8 cellular contexts compared by ENCODE assay signal in the genomic region with DNA sequence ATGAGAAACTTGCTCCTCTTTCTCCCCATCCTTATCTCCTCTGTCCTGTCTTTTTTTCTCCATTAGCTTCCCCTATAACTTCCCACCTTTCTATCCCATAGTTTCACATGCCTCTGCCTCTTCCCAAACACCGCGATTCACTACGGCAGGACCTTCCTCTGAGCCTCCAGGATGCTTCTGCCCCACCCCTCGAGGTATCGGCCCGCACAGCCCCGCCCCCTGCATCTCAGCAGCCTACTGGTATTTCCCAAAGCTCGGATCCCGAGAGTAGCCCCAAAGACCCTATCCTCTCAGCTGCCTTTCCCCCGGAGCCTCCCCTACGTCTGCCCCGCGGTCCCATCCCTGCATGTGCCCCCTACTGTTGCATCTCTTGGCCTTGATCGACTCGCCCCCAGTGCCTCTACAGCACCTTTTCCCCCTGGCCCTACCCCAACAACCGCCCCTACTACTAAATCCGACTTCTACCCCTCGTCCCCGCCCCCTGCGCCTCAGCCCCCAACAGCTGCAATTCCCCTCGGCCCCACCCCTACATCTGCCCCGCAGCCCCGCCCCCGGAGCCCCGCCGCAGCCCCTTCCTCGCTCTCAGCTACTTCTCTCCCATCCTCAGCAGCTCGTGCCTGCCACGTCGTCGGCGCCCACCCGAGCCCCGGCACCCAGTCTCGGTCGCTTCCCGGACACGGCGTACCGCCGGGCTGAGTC. TPM values are rescaled to one million over a fixed set of nuclear protein-coding genes. Genes with fewer than 3 reads are reported as not detected.
DNase-seq lines count a peak whose midpoint lies in the region; ATAC-seq and TF ChIP-seq lines count a peak whose summit lies in the region.

No MANE protein-coding gene starts in this region.

- peak; percentile 62 for DNase-seq in GM10266 (ENCODE audit: extremely low spot score)
- DNase-seq in SHP77 (lab: John Stamatoyannopoulos, UW), result peak; percentile 63 to 89
- peak; percentile 63 for DNase-seq in activated naive CD8-positive, alpha-beta T cell treated with anti-CD3 and anti-CD28 coated beads, Interleukin-2, amount 10 ng/mL, durations not matched to agents 7 days and 5 days
- peak; percentile 62 for DNase-seq in right atrium auricular region (ENCODE audit: low spot score)
- no peak for DNase-seq in retinal pigment epithelial cell (ENCODE audit: low read depth)
- no peak for DNase-seq in amniotic stem cell (lab: John Stamatoyannopoulos, UW)

- H3K4me3 ChIP-seq in right atrium auricular region, result peak overlapping the region; percentile 81 to 94
- peak overlapping the region; percentile 74 for H3K4me3 ChIP-seq in retinal pigment epithelial cell (ENCODE audit: low read length)

- peak overlapping the region; percentile 81 for H3K27ac Mint-ChIP-seq in activated naive CD8-positive, alpha-beta T cell treated with anti-CD3 and anti-CD28 coated beads, Interleukin-2, amount 10 ng/mL, durations not matched to agents 7 days and 5 days

- peaks cover 9% of the 10 kb centered on the region for H3K36me3 Mint-ChIP-seq in activated naive CD8-positive, alpha-beta T cell treated with anti-CD3 and anti-CD28 coated beads, Interleukin-2, amount 10 ng/mL, durations not matched to agents 7 days and 5 days

- TF ChIP-seq CTCF in GM10266 (IDR thresholded peaks at IDR 0.05; ENCODE audit: control insufficient read depth, insufficient read depth, low read depth, missing control alignments) (no peak), right atrium auricular region (IDR thresholded peaks at IDR 0.05) (no peak), retinal pigment epithelial cell (conservative IDR thresholded peaks at IDR 0.05; ENCODE audit: low read depth, low read length) (peak; percentile 18)

- peak overlapping the region; percentile 97 for H3K4me3 Mint-ChIP-seq in activated naive CD8-positive, alpha-beta T cell treated with anti-CD3 and anti-CD28 coated beads, Interleukin-2, amount 10 ng/mL, durations not matched to agents 7 days and 5 days

- H3K9me3 Mint-ChIP-seq in activated naive CD8-positive, alpha-beta T cell treated with anti-CD3 and anti-CD28 coated beads, Interleukin-2, amount 10 ng/mL, durations not matched to agents 7 days and 5 days, result no peaks in the 10 kb centered on the region

- no peaks in the 10 kb centered on the region for H3K27me3 ChIP-seq in right atrium auricular region

- peaks cover 33% of the 10 kb centered on the region for H3K36me3 ChIP-seq in right atrium auricular region

- peak; percentile 9 for ATAC-seq in HG03135 (IDR thresholded peaks at IDR 0.05; ENCODE audit: unreplicated experiment)
- peak; percentile 28 for ATAC-seq in activated naive CD8-positive, alpha-beta T cell treated with anti-CD3 and anti-CD28 coated beads, Interleukin-2, amount 10 ng/mL, durations not matched to agents 7 days and 5 days (ENCODE audit: low read depth)
- ATAC-seq in GM21576 (IDR thresholded peaks at IDR 0.05; ENCODE audit: unreplicated experiment), result no peak

- H3K4me1 Mint-ChIP-seq in activated naive CD8-positive, alpha-beta T cell treated with anti-CD3 and anti-CD28 coated beads, Interleukin-2, amount 10 ng/mL, durations not matched to agents 7 days and 5 days, result peaks cover 9% of the 10 kb centered on the region

- POLR2A ChIA-PET in activated naive CD8-positive, alpha-beta T cell treated with anti-CD3 and anti-CD28 coated beads, Interleukin-2, amount 10 ng/mL, durations not matched to agents 7 days and 5 days (lab: Charles Lee), result interaction anchor here (0.6 to 4.0 kb wide), 22 partner anchors 8 to 193 kb away, joined by 3 to 41 read pairs (median 6); a partner anchor contains a TSS

- H3K27ac ChIP-seq in right atrium auricular region, result peak overlapping the region; percentile 91 to 95

- peaks cover 0 to 19% of the 10 kb centered on the region in 2 donors for H3K4me1 ChIP-seq in right atrium auricular region

- peaks cover 3% of the 10 kb centered on the region for H3K27me3 Mint-ChIP-seq in activated naive CD8-positive, alpha-beta T cell treated with anti-CD3 and anti-CD28 coated beads, Interleukin-2, amount 10 ng/mL, durations not matched to agents 7 days and 5 days

- H3K9me3 ChIP-seq in right atrium auricular region, result no peaks in the 10 kb centered on the region

RNA-seq across cellular contexts. Expression of a gene that starts 0.5 kb away (rescaled TPM):
- 10 to 100 TPM; 31.8 to 33.3 TPM for total RNA-seq in activated naive CD8-positive, alpha-beta T cell treated with anti-CD3 and anti-CD28 coated beads, Interleukin-2, amount 10 ng/mL, durations not matched to agents 7 days and 5 days
- 10 to 100 TPM; 11.4 to 18.0 TPM for total RNA-seq in right atrium auricular region

RNA-seq across cellular contexts. Expression of a gene that starts 13.0 kb away (rescaled TPM):
- 1 to 10 TPM; 2.9 to 3.5 TPM for total RNA-seq in activated naive CD8-positive, alpha-beta T cell treated with anti-CD3 and anti-CD28 coated beads, Interleukin-2, amount 10 ng/mL, durations not matched to agents 7 days and 5 days
- 10 to 100 TPM in 1 of 2 donors, 1 to 10 TPM in 1; 3.2 to 10.5 TPM for total RNA-seq in right atrium auricular region

RNA-seq across cellular contexts. Expression of a gene that starts 27.3 kb away (rescaled TPM):
- total RNA-seq in activated naive CD8-positive, alpha-beta T cell treated with anti-CD3 and anti-CD28 coated beads, Interleukin-2, amount 10 ng/mL, durations not matched to agents 7 days and 5 days, result under 1 TPM; 0.40 to 0.69 TPM
- 1 to 10 TPM; 1.8 to 2.4 TPM for total RNA-seq in right atrium auricular region

RNA-seq across cellular contexts. Expression of a gene that starts 34.4 kb away (rescaled TPM):
- total RNA-seq in activated naive CD8-positive, alpha-beta T cell treated with anti-CD3 and anti-CD28 coated beads, Interleukin-2, amount 10 ng/mL, durations not matched to agents 7 days and 5 days, result 10 to 100 TPM; 34.6 to 35.1 TPM
- 10 to 100 TPM; 16.0 to 19.5 TPM for total RNA-seq in right atrium auricular region

RNA-seq across cellular contexts. Expression of a gene that starts 34.5 kb away (rescaled TPM):
- total RNA-seq in activated naive CD8-positive, alpha-beta T cell treated with anti-CD3 and anti-CD28 coated beads, Interleukin-2, amount 10 ng/mL, durations not matched to agents 7 days and 5 days, result 10 to 100 TPM; 14.7 to 15.0 TPM
- total RNA-seq in right atrium auricular region, result 10 to 100 TPM; 42.8 to 44.6 TPM

Comparison
In these comparisons a context has a peak if more than half of its experiments do, and no peak if none do; other contexts are left out.
1. DNase-seq: peak in GM10266 (single experiment), SHP77 (2 of 2), activated naive CD8-positive, alpha-beta T cell treated with anti-CD3 and anti-CD28 coated beads, Interleukin-2, amount 10 ng/mL, durations not matched to agents 7 days and 5 days (single experiment) and right atrium auricular region (single experiment); none in retinal pigment epithelial cell (single experiment) and amniotic stem cell (single experiment).